In the genomic region with DNA sequence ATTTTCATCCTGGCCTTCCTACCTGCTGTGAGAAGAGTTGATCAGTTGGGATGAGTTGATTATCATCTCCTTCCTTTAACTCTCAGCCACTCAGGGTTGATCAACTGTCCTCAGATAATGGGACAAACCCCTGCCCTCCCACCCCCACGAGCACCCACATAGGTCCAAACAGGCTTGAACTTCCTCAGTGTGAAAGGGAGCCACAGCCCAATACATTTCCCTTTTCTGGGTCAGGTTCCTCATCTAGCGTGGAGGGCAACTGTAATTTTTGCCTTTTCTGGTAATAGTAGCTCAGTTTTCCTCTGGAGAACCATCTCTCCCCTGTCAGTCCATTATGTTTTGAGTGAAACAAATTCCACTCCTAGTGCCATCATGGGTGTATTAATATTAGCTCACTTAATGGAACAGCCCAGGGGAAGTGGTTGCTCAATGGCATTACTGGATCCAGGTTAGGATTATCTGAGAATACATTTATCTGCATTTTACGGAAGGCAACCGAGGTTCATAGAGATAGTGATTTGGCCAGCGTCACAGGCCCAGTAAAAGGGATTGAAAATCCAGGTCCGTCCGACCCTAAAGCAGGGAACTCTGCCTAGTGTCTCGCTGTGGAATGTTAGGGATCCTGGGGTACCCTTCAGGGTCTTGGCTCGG, we compare ENCODE assay signal across 7 cellular contexts. TPM values are rescaled to one million over a fixed set of nuclear protein-coding genes. Genes with fewer than 3 reads are reported as not detected.
A peak's percentile ranks its signal among the peaks of the same experiment; 100 is the strongest.
DNase-seq lines count a peak whose midpoint lies in the region; ATAC-seq lines count a peak whose summit lies in the region.

No MANE protein-coding gene starts in this region.

- H3K4me1 Mint-ChIP-seq in activated T-helper 1 cell treated with anti-CD3 and anti-CD28 coated beads, Interleukin-12 subunit alpha, Interleukin-12 subunit beta, Interleukin-2, Interleukin-4 antibody, amounts not matched to agents 30 ng/mL and 10 ng/mL and 1 ng/mL, durations not matched to agents 14 hours and 24 hours and 36 hours (ENCODE audit: low read depth): peaks cover 7% of the 10 kb centered on the region
- peaks cover 7% of the 10 kb centered on the region for H3K4me1 Mint-ChIP-seq in stimulated activated memory B cell treated with anti-CD40 and anti-IgM and Interleukin-4, amounts not matched to agents 10 μg/mL and 1 μg/mL and 100 μg/mL, for 72 hours

- peak overlapping the region; percentile 70 for H3K4me3 Mint-ChIP-seq in activated T-helper 1 cell treated with anti-CD3 and anti-CD28 coated beads, Interleukin-12 subunit alpha, Interleukin-12 subunit beta, Interleukin-2, Interleukin-4 antibody, amounts not matched to agents 30 ng/mL and 10 ng/mL and 1 ng/mL, durations not matched to agents 14 hours and 24 hours and 36 hours
- H3K4me3 Mint-ChIP-seq in stimulated activated memory B cell treated with anti-CD40 and anti-IgM and Interleukin-4, amounts not matched to agents 10 μg/mL and 1 μg/mL and 100 μg/mL, for 72 hours: peak overlapping the region; percentile 19

- peaks cover 13% of the 10 kb centered on the region for H3K9me3 ChIP-seq in HUES6 (ENCODE audit: control insufficient read depth, insufficient read depth, low read depth, low read length)
- H3K9me3 ChIP-seq in iPS-15b (ENCODE audit: control insufficient read depth, insufficient read depth, low read length): no peaks in the 10 kb centered on the region

- H3K9me3 Mint-ChIP-seq in activated T-helper 1 cell treated with anti-CD3 and anti-CD28 coated beads, Interleukin-12 subunit alpha, Interleukin-12 subunit beta, Interleukin-2, Interleukin-4 antibody, amounts not matched to agents 30 ng/mL and 10 ng/mL and 1 ng/mL, durations not matched to agents 14 hours and 24 hours and 36 hours: peaks cover 14% of the 10 kb centered on the region
- peaks cover 5% of the 10 kb centered on the region for H3K9me3 Mint-ChIP-seq in stimulated activated memory B cell treated with anti-CD40 and anti-IgM and Interleukin-4, amounts not matched to agents 10 μg/mL and 1 μg/mL and 100 μg/mL, for 72 hours

- intact Hi-C loops in activated T-helper 1 cell treated with anti-CD3 and anti-CD28 coated beads, Interleukin-12 subunit alpha, Interleukin-12 subunit beta, Interleukin-2, Interleukin-4 antibody, amounts not matched to agents 30 ng/mL and 10 ng/mL and 1 ng/mL, durations not matched to agents 14 hours and 24 hours and 36 hours (cut with micrococcal nuclease): no loop called here

- H3K9ac ChIP-seq in HUES6 (ENCODE audit: low read length) (no peak overlapping the region), iPS-15b (ENCODE audit: low read depth, low read length) (no peak overlapping the region)

- no peaks in the 10 kb centered on the region for H3K27me3 ChIP-seq in HUES6 (ENCODE audit: control insufficient read depth, insufficient read depth, low read length)
- peaks cover 10% of the 10 kb centered on the region for H3K27me3 ChIP-seq in iPS-15b (ENCODE audit: control insufficient read depth, insufficient read depth, low read length)

- ATAC-seq in stimulated activated memory B cell treated with anti-CD40 and anti-IgM and Interleukin-4, amounts not matched to agents 10 μg/mL and 1 μg/mL and 100 μg/mL, for 72 hours: no peak

- H3K4me1 ChIP-seq in HUES6 (ENCODE audit: control insufficient read depth, insufficient read depth, low read length) (peaks cover 3% of the 10 kb centered on the region; the same call in 1 of the 2 replicates), iPS-15b (ENCODE audit: control insufficient read depth, insufficient read depth, low read length) (peaks cover 2% of the 10 kb centered on the region)

- H3K27me3 Mint-ChIP-seq in activated T-helper 1 cell treated with anti-CD3 and anti-CD28 coated beads, Interleukin-12 subunit alpha, Interleukin-12 subunit beta, Interleukin-2, Interleukin-4 antibody, amounts not matched to agents 30 ng/mL and 10 ng/mL and 1 ng/mL, durations not matched to agents 14 hours and 24 hours and 36 hours (ENCODE audit: insufficient read depth): peaks cover 22% of the 10 kb centered on the region
- H3K27me3 Mint-ChIP-seq in stimulated activated memory B cell treated with anti-CD40 and anti-IgM and Interleukin-4, amounts not matched to agents 10 μg/mL and 1 μg/mL and 100 μg/mL, for 72 hours: peaks cover 53% of the 10 kb centered on the region

- no peak for DNase-seq in activated T-helper 1 cell treated with anti-CD3 and anti-CD28 coated beads, Interleukin-12 subunit alpha, Interleukin-12 subunit beta, Interleukin-2, Interleukin-4 antibody, amounts not matched to agents 30 ng/mL and 10 ng/mL and 1 ng/mL, durations not matched to agents 14 hours and 24 hours and 36 hours (ENCODE audit: low spot score)
- no peak for DNase-seq in DMS153 treated with DMSO at 0.1 percent for 48 hours (lab: John Stamatoyannopoulos, UW; ENCODE audit: unreplicated experiment)
- DNase-seq in NCI-H2196 (lab: John Stamatoyannopoulos, UW; ENCODE audit: unreplicated experiment): no peak
- no peak for DNase-seq in germinal center (ENCODE audit: low spot score)

- peak overlapping the region; percentile 47 for H3K27ac Mint-ChIP-seq in activated T-helper 1 cell treated with anti-CD3 and anti-CD28 coated beads, Interleukin-12 subunit alpha, Interleukin-12 subunit beta, Interleukin-2, Interleukin-4 antibody, amounts not matched to agents 30 ng/mL and 10 ng/mL and 1 ng/mL, durations not matched to agents 14 hours and 24 hours and 36 hours
- no peak overlapping the region for H3K27ac Mint-ChIP-seq in stimulated activated memory B cell treated with anti-CD40 and anti-IgM and Interleukin-4, amounts not matched to agents 10 μg/mL and 1 μg/mL and 100 μg/mL, for 72 hours

- H3K27ac ChIP-seq in HUES6 (ENCODE audit: low read depth, low read length): no peak overlapping the region

- no peaks in the 10 kb centered on the region for H3K36me3 Mint-ChIP-seq in activated T-helper 1 cell treated with anti-CD3 and anti-CD28 coated beads, Interleukin-12 subunit alpha, Interleukin-12 subunit beta, Interleukin-2, Interleukin-4 antibody, amounts not matched to agents 30 ng/mL and 10 ng/mL and 1 ng/mL, durations not matched to agents 14 hours and 24 hours and 36 hours (ENCODE audit: low read depth)
- H3K36me3 Mint-ChIP-seq in stimulated activated memory B cell treated with anti-CD40 and anti-IgM and Interleukin-4, amounts not matched to agents 10 μg/mL and 1 μg/mL and 100 μg/mL, for 72 hours: no peaks in the 10 kb centered on the region

- peak overlapping the region; percentile 76 for H3K4me3 ChIP-seq in HUES6 (ENCODE audit: low read depth, low read length)
- peak overlapping the region; percentile 72 for H3K4me3 ChIP-seq in iPS-15b (ENCODE audit: low read depth, low read length)

- H3K36me3 ChIP-seq in HUES6 (ENCODE audit: control insufficient read depth, insufficient read depth, low read length): peaks cover 26% of the 10 kb centered on the region
- no peaks in the 10 kb centered on the region for H3K36me3 ChIP-seq in iPS-15b (ENCODE audit: control insufficient read depth, insufficient read depth, low read length)

RNA-seq across cellular contexts. Expression of gene LPCAT2, which starts 0.5 kb away (rescaled TPM):
- 1.5 and 2.2 TPM in 2 replicates for total RNA-seq in activated T-helper 1 cell treated with anti-CD3 and anti-CD28 coated beads, Interleukin-12 subunit alpha, Interleukin-12 subunit beta, Interleukin-2, Interleukin-4 antibody, amounts not matched to agents 30 ng/mL and 10 ng/mL and 1 ng/mL, durations not matched to agents 14 hours and 24 hours and 36 hours

RNA-seq across cellular contexts. Expression of gene MMP2, which starts 29.4 kb away (rescaled TPM):
- total RNA-seq in activated T-helper 1 cell treated with anti-CD3 and anti-CD28 coated beads, Interleukin-12 subunit alpha, Interleukin-12 subunit beta, Interleukin-2, Interleukin-4 antibody, amounts not matched to agents 30 ng/mL and 10 ng/mL and 1 ng/mL, durations not matched to agents 14 hours and 24 hours and 36 hours: not detected in 2 replicates

RNA-seq across cellular contexts. Expression of gene CAPNS2, which starts 58.1 kb away (rescaled TPM):
- total RNA-seq in activated T-helper 1 cell treated with anti-CD3 and anti-CD28 coated beads, Interleukin-12 subunit alpha, Interleukin-12 subunit beta, Interleukin-2, Interleukin-4 antibody, amounts not matched to agents 30 ng/mL and 10 ng/mL and 1 ng/mL, durations not matched to agents 14 hours and 24 hours and 36 hours: not detected in 2 replicates
